19 cellular contexts compared by ENCODE assay signal in the genomic region with DNA sequence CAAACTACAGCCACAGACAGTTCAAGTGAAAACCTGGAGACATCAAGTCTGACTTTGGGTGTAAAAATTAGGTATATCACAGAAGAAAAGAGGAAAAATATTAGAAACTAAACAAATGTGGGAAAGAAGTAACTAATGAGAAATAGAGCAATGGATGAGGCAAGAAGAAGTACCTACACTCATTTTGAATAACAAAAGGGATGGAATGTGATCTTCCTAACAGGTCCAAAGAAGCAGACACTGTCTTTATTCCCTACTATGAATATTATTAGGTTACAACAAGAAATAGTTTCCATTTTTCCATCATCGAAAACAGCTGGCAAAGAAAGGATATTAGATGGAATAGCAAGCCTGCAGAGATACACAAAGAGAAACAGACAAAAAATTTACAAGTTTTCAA.
DNase-seq lines count a peak whose midpoint lies in the region; ATAC-seq, FAIRE-seq and TF ChIP-seq lines count a peak whose summit lies in the region.
"Had no signal": no experiment of that assay in that cellular context is flagged by ENCODE, and none has a peak within 500 bp of the region (broad histone marks: within the 10 kb centered on the region; RNA-seq: fewer than 3 reads in every experiment).

No MANE protein-coding gene starts in this region.

- TF ChIP-seq POLR2A in H1 (IDR thresholded peaks at IDR 0.05; ENCODE audit: control extremely low read depth in 1 of 2, low read depth in 2 of 2, low read length in 2 of 2): no peak

- H3K9me3 Mint-ChIP-seq in activated T-cell treated with anti-CD3 and anti-CD28 coated beads, Interleukin-2, amount 50 U/mL, for 4 hours: peaks cover 11% of the 10 kb centered on the region

- ATAC-seq in activated T-cell treated with anti-CD3 and anti-CD28 coated beads, Interleukin-2, amount 50 U/mL, for 4 hours: no peak
- ATAC-seq in GM21423 (IDR thresholded peaks at IDR 0.05; ENCODE audit: unreplicated experiment): no peak

- H3K4me2 ChIP-seq in H1 (ENCODE audit: insufficient read depth in 1 of 2, low read depth in 2 of 2, low read length in 2 of 2): peak overlapping the region in 1 of 2 experiments; percentile 5; a peak in 1 of 4 replicates

- H3K27me3 ChIP-seq in HUES48 (ENCODE audit: control insufficient read depth, insufficient read depth, low read length) (no peaks in the 10 kb centered on the region), H1 (replicated peaks in 1 of 4; ENCODE audit: control insufficient read depth in 3 of 4, extremely low read depth in 1 of 4, insufficient read depth in 3 of 4, low read length in 3 of 4) (peaks cover 0 to 1% (median 0%) of the 10 kb centered on the region in 4 experiments; a peak in 1 of 7 replicates), colonic mucosa (no peaks in the 10 kb centered on the region)
- H3K27me3 ChIP-seq: BE2C had no signal

- no peak overlapping the region; the same call in 1 of the 2 replicates for H2BK5ac ChIP-seq in H1 (ENCODE audit: low read depth, low read length)

- H3K79me1 ChIP-seq in H1 (ENCODE audit: low read depth, low read length): no peaks in the 10 kb centered on the region

- intact Hi-C loops in colonic mucosa (cut with DNase I): no loop called here

- TF ChIP-seq CTCF in H1 (IDR thresholded peaks at IDR 0.05; ENCODE audit: control extremely low read depth in 1 of 3, insufficient read depth in 1 of 3, low read depth in 1 of 3, low read length in 3 of 3): no peak
- TF ChIP-seq CTCF in colonic mucosa (IDR thresholded peaks at IDR 0.05): no peak

- WGBS in H1 (ENCODE audit: extremely low coverage in 1 of 2, insufficient coverage in 1 of 2, insufficient read length in 1 of 2, insufficient replicate concordance in 2 of 2, low coverage in 1 of 2, low lambda C conversion rate in 2 of 2, missing lambda C conversion rate in 1 of 2), 2 experiments: 80% methylated on average over 1 of the region's 1 CpG; no CpG with 5 or more reads in 1 of the 2 experiments

- H2BK20ac ChIP-seq in H1 (ENCODE audit: low read length): no peak overlapping the region; the same call in 1 of the 2 replicates

- H3K14ac ChIP-seq in H1 (ENCODE audit: insufficient read length): no peak overlapping the region

- H3K4me3 ChIP-seq in HUES48 (ENCODE audit: low read depth, low read length): peak overlapping the region; percentile 17; the same call in 1 of the 2 replicates
- no peak overlapping the region for H3K4me3 ChIP-seq in H1 (ENCODE audit: extremely low read depth in 1 of 4, insufficient read depth in 2 of 4, low read depth in 3 of 4, low read length in 4 of 4)
- H3K4me3 ChIP-seq in colonic mucosa: no peak overlapping the region
- H3K4me3 ChIP-seq: GM23248, HAP-1 had no signal

- H4K5ac ChIP-seq in H1 (ENCODE audit: insufficient read length, low read depth, low read length): no peak overlapping the region

- no peaks in the 10 kb centered on the region for H3K79me2 ChIP-seq in H1 (ENCODE audit: control insufficient read depth in 1 of 2, insufficient read depth in 2 of 2, low read length in 2 of 2)

- H2BK12ac ChIP-seq in H1 (ENCODE audit: low read depth, low read length): no peak overlapping the region

- H4K20me1 ChIP-seq in H1 (replicated peaks in 1 of 2; ENCODE audit: control insufficient read depth in 1 of 2, insufficient read depth in 2 of 2, low read length in 2 of 2): no peaks in the 10 kb centered on the region

- no peak overlapping the region for H2AFZ ChIP-seq in H1 (ENCODE audit: low read length)
- H2AFZ ChIP-seq: GM23248 had no signal

- TF ChIP-seq RAD21 in H1 (IDR thresholded peaks at IDR 0.05 in 1 of 2, conservative IDR thresholded peaks at IDR 0.05 in 1 of 2; ENCODE audit: low read depth in 2 of 2, low read length in 2 of 2): no peak

- no peak overlapping the region for H3K56ac ChIP-seq in H1 (replicated peaks; ENCODE audit: insufficient read length, low read depth, low read length)

- peaks cover 15% of the 10 kb centered on the region for H3K4me1 ChIP-seq in HUES48 (ENCODE audit: control insufficient read depth, insufficient read depth, low read length)
- H3K4me1 ChIP-seq in H1 (replicated peaks in 1 of 4; ENCODE audit: control insufficient read depth in 3 of 4, insufficient read depth in 4 of 4, low read length in 3 of 4): peaks cover 0 to 3% (median 0%) of the 10 kb centered on the region in 4 experiments; a peak in 1 of 7 replicates
- H3K4me1 ChIP-seq in colonic mucosa: no peaks in the 10 kb centered on the region
- H3K4me1 ChIP-seq: BE2C, Caco-2, HAP-1 had no signal

- FAIRE-seq in H1 (lab: Jason Lieb, UNC): no peak
- FAIRE-seq: A204.1, D721Med, G401.6, GM12891, GM19239 had no signal

- TF ChIP-seq EP300 in H1 (IDR thresholded peaks at IDR 0.05; ENCODE audit: borderline replicate concordance in 1 of 2, low read depth in 2 of 2, low read length in 2 of 2): no peak

- no peaks in the 10 kb centered on the region for H3K23me2 ChIP-seq in H1 (ENCODE audit: low read depth, low read length)

- H3K36me3 ChIP-seq in HUES48 (ENCODE audit: control insufficient read depth, insufficient read depth, low read length): no peaks in the 10 kb centered on the region
- no peaks in the 10 kb centered on the region for H3K36me3 ChIP-seq in H1 (ENCODE audit: control insufficient read depth in 2 of 4, insufficient read depth in 4 of 4, low read length in 3 of 4)
- H3K36me3 ChIP-seq in colonic mucosa: no peaks in the 10 kb centered on the region
- H3K36me3 ChIP-seq: BE2C, HAP-1 had no signal

- H3K4ac ChIP-seq in H1 (replicated peaks; ENCODE audit: insufficient read length, low read depth, low read length): no peak overlapping the region

- no peak overlapping the region for H2BK15ac ChIP-seq in H1 (ENCODE audit: low read length)

- no peaks in the 10 kb centered on the region for H3K4me1 Mint-ChIP-seq in activated T-cell treated with anti-CD3 and anti-CD28 coated beads, Interleukin-2, amount 50 U/mL, for 4 hours (ENCODE audit: low read depth)

- H3K27me3 Mint-ChIP-seq in activated T-cell treated with anti-CD3 and anti-CD28 coated beads, Interleukin-2, amount 50 U/mL, for 4 hours (ENCODE audit: low read depth): no peaks in the 10 kb centered on the region
- H3K27me3 Mint-ChIP-seq: CD4-positive, alpha-beta T cell had no signal

- H2BK120ac ChIP-seq in H1 (replicated peaks; ENCODE audit: low read depth, low read length): no peak overlapping the region

- CTCF ChIA-PET in H1 (lab: Charles Lee; ENCODE audit: partially characterized antibody): interaction anchor here (1.6 to 1.8 kb wide), 2 partner anchors 14 to 20 kb away, joined by 4 to 5 read pairs; no protein-coding TSS in a partner anchor

- POLR2A ChIA-PET in H1 (lab: Charles Lee; ENCODE audit: partially characterized antibody): no interaction called here

- H3K27ac ChIP-seq in HUES48 (ENCODE audit: low read depth, low read length): peak overlapping the region; percentile 74
- H3K27ac ChIP-seq in H1 (ENCODE audit: low read depth, low read length): no peak overlapping the region
- no peak overlapping the region for H3K27ac ChIP-seq in colonic mucosa
- H3K27ac ChIP-seq: GM23248 had no signal

- DNase-seq in H1 (ENCODE audit: low read depth in 1 of 2, low spot score in 2 of 2): no peak
- peak; percentile 11 for DNase-seq in iPS-NIHi11 (ENCODE audit: low spot score)
- DNase-seq in colonic mucosa: no peak
- DNase-seq in activated T-cell treated with anti-CD3 and anti-CD28 coated beads, Interleukin-2, amount 50 U/mL, for 4 hours: no peak
- DNase-seq in OCI-M1 (lab: John Stamatoyannopoulos, UW): no peak
- DNase-seq: ACHN; BE2C; C1 segment of cervical spinal cord; Caco-2; CD4-positive, alpha-beta T cell; GM23248 had no signal

- no peak overlapping the region for H3K23ac ChIP-seq in H1 (ENCODE audit: insufficient read length)

- H3K9ac ChIP-seq in HUES48 (ENCODE audit: low read depth, low read length): no peak overlapping the region
- no peak overlapping the region for H3K9ac ChIP-seq in H1 (replicated peaks in 1 of 4; ENCODE audit: extremely low read depth in 1 of 4, low read depth in 3 of 4, low read length in 3 of 4)
- H3K9ac ChIP-seq in colonic mucosa (ENCODE audit: low read depth in 2 of 2, low read length in 2 of 2): no peak overlapping the region
- H3K9ac ChIP-seq: GM23248 had no signal

- H3K36me3 Mint-ChIP-seq in activated T-cell treated with anti-CD3 and anti-CD28 coated beads, Interleukin-2, amount 50 U/mL, for 4 hours (ENCODE audit: insufficient read depth): no peaks in the 10 kb centered on the region

- no peaks in the 10 kb centered on the region for H3K9me3 ChIP-seq in HUES48 (ENCODE audit: control insufficient read depth, insufficient read depth, low read length)
- H3K9me3 ChIP-seq in H1 (ENCODE audit: insufficient read depth in 2 of 2, low read depth in 1 of 2, low read length in 1 of 2): no peaks in the 10 kb centered on the region
- no peaks in the 10 kb centered on the region for H3K9me3 ChIP-seq in colonic mucosa
- H3K9me3 ChIP-seq: BE2C, Caco-2, HAP-1 had no signal

- H3K4me3 Mint-ChIP-seq in activated T-cell treated with anti-CD3 and anti-CD28 coated beads, Interleukin-2, amount 50 U/mL, for 4 hours: no peak overlapping the region
- H3K4me3 Mint-ChIP-seq: CD4-positive, alpha-beta T cell had no signal

- H3K18ac ChIP-seq in H1 (ENCODE audit: extremely low read depth, low read length): no peak overlapping the region

- no peak overlapping the region for H4K91ac ChIP-seq in H1 (replicated peaks; ENCODE audit: insufficient read length, low read length)

- no peak overlapping the region for H4K8ac ChIP-seq in H1 (ENCODE audit: extremely low read depth, insufficient read depth, low read length)

- H2AK5ac ChIP-seq in H1 (ENCODE audit: low read depth, low read length): no peak overlapping the region

TF ChIP-seq in H1, 55 proteins besides CTCF, POLR2A, EP300 and RAD21:
- 0 out of 2 replicates have a peak, but pooled peaks have one; percentile 45 for TF ChIP-seq CEBPB (IDR thresholded peaks at IDR 0.05; ENCODE audit: low read depth, low read length)
- no peak for TF ChIP-seq ASH2L (IDR thresholded peaks at IDR 0.05; ENCODE audit: low read length)
